14 cellular contexts compared by ENCODE assay signal in the genomic region with DNA sequence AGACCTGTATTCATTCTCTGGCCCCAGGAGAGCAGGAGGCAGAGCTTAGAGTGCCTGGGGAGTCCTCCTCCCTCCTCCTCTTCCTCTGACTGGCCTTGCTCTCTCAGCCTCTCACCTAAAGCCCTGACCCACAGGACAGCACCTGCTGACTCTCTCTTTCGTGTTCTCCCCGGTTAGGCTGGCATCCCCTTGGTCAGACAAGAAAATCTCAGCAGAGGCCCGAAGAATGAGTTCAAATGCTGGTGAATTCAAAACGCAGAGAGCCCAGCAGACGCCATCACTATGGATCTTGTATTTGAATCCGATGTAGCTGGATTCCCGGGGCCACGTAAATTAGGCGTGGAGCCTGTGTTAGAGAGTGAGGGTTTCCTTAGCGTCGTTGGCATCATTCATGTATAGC.
DNase-seq lines count a peak whose midpoint lies in the region; ATAC-seq and TF ChIP-seq lines count a peak whose summit lies in the region.
"Had no signal": no experiment of that assay in that cellular context is flagged by ENCODE, and none has a peak within 500 bp of the region (broad histone marks: within the 10 kb centered on the region; RNA-seq: fewer than 3 reads in every experiment).

No MANE protein-coding gene starts in this region.

- peak overlapping the region; percentile 57 for H4K91ac ChIP-seq in trophoblast cell (ENCODE audit: low read depth, low read length)

- DNase-seq in ACHN (peak; percentile 4), GM23338 (ENCODE audit: low spot score) (no peak), kidney tubule cell (ENCODE audit: low spot score) (peak; percentile 30), trophoblast cell (no peak), amniotic stem cell (lab: John Stamatoyannopoulos, UW) (no peak), posterior vena cava (ENCODE audit: low spot score) (no peak)
- DNase-seq: 8988T; Caco-2; CD8-positive, alpha-beta memory T cell; DND-41; GDM1; H7 had no signal

- no peak overlapping the region for H3K23ac ChIP-seq in trophoblast cell (ENCODE audit: low read length)

- H3K9me3 Mint-ChIP-seq in GM23338: no peaks in the 10 kb centered on the region; the same call in 2 of the 3 replicates
- H3K9me3 Mint-ChIP-seq: CD8-positive, alpha-beta memory T cell had no signal

- H4K8ac ChIP-seq in trophoblast cell (ENCODE audit: low read depth, low read length): no peak overlapping the region

- H3F3A ChIP-seq in GM23338 (replicated peaks; ENCODE audit: low read depth): no peaks in the 10 kb centered on the region

- no peak for TF ChIP-seq CTCF in GM23338 (conservative IDR thresholded peaks at IDR 0.05; ENCODE audit: low read depth in 2 of 2)

- H3K79me2 ChIP-seq in GM23338 (replicated peaks; ENCODE audit: insufficient read depth): no peaks in the 10 kb centered on the region
- H3K79me2 ChIP-seq in trophoblast cell (ENCODE audit: control insufficient read depth, insufficient read depth, low read length, poor library complexity): peaks cover 2% of the 10 kb centered on the region

- no peak overlapping the region for H3K4me3 Mint-ChIP-seq in GM23338
- H3K4me3 Mint-ChIP-seq: CD8-positive, alpha-beta memory T cell had no signal

- intact Hi-C loops in posterior vena cava (cut with DNase I): loop anchor here in 1 of 2 donors (5.0 kb wide), 1 partner anchor 47 kb away; no protein-coding TSS in a partner anchor

- no CpG with 5 or more reads among the region's 11 CpGs for WGBS in trophoblast cell (ENCODE audit: extremely low coverage, insufficient coverage, insufficient read length)

- no peaks in the 10 kb centered on the region for H3K4me1 ChIP-seq in GM23338 (ENCODE audit: insufficient read depth)
- H3K4me1 ChIP-seq in trophoblast cell (ENCODE audit: control insufficient read depth in 1 of 2, insufficient read depth in 2 of 2, low read length in 2 of 2): peaks cover 11 to 14% of the 10 kb centered on the region in 2 experiments

- H3K27ac ChIP-seq in GM23338 (ENCODE audit: low read depth): no peak overlapping the region
- no peak overlapping the region for H3K27ac ChIP-seq in trophoblast cell (ENCODE audit: low read depth, low read length)
- H3K27ac ChIP-seq: C4-2B had no signal

- peak overlapping the region; percentile 29 for H2AK5ac ChIP-seq in trophoblast cell (ENCODE audit: low read length)

- no peak overlapping the region for H4K12ac ChIP-seq in trophoblast cell (ENCODE audit: low read depth, low read length)

- ATAC-seq in GM23338 (no peak), HG03354 (IDR thresholded peaks at IDR 0.05; ENCODE audit: poor library complexity, severe bottlenecking, unreplicated experiment) (no peak)

- no peak overlapping the region for H3K9ac ChIP-seq in trophoblast cell (ENCODE audit: low read length)

- H3K4me1 Mint-ChIP-seq in GM23338: no peaks in the 10 kb centered on the region

- no peak overlapping the region for H3K4me3 ChIP-seq in GM23338
- H3K4me3 ChIP-seq in trophoblast cell (ENCODE audit: low read depth, low read length): no peak overlapping the region

- in situ Hi-C loops in ACHN (cut with HindIII; ENCODE audit: low pct_ligation_motif_present, low pct_unique_long_range_greater_than_20kb, low sequenced_read_pairs): no loop called here

- no peaks in the 10 kb centered on the region for H3K9me3 ChIP-seq in trophoblast cell (ENCODE audit: insufficient read depth, low read depth, low read length)
- H3K9me3 ChIP-seq: Caco-2 had no signal

- no peak overlapping the region for H3K27ac Mint-ChIP-seq in GM23338
- H3K27ac Mint-ChIP-seq: CD8-positive, alpha-beta memory T cell had no signal

- H3K27me3 ChIP-seq in GM23338 (ENCODE audit: insufficient read depth): no peaks in the 10 kb centered on the region
- no peaks in the 10 kb centered on the region for H3K27me3 ChIP-seq in trophoblast cell (ENCODE audit: insufficient read depth, low read length)

- peak overlapping the region; percentile 28; the same call in 1 of the 2 replicates for H2AFZ ChIP-seq in GM23338
- H2AFZ ChIP-seq in trophoblast cell (ENCODE audit: insufficient read depth, low read length, poor library complexity): no peak overlapping the region

- peaks cover 16% of the 10 kb centered on the region for H3K79me1 ChIP-seq in trophoblast cell (ENCODE audit: low read length)

- H3K4me2 ChIP-seq in GM23338 (no peak overlapping the region), trophoblast cell (ENCODE audit: low read length) (no peak overlapping the region)

- no peak overlapping the region for H3K18ac ChIP-seq in trophoblast cell (ENCODE audit: low read length)

- H3K36me3 ChIP-seq in GM23338 (ENCODE audit: insufficient read depth): no peaks in the 10 kb centered on the region
- H3K36me3 ChIP-seq in trophoblast cell (ENCODE audit: control insufficient read depth in 1 of 2, insufficient read depth in 2 of 2, low read length in 2 of 2): no peaks in the 10 kb centered on the region

- no peaks in the 10 kb centered on the region for H4K20me1 ChIP-seq in GM23338 (replicated peaks; ENCODE audit: insufficient read depth)

- no peak overlapping the region for H3K4ac ChIP-seq in trophoblast cell (ENCODE audit: low read depth, low read length)

- no peak overlapping the region for H3K14ac ChIP-seq in trophoblast cell (ENCODE audit: low read length)

- H2BK120ac ChIP-seq in trophoblast cell (ENCODE audit: insufficient read depth, low read length, poor library complexity): peak overlapping the region; percentile 7

- peak overlapping the region; percentile 26 for H2BK12ac ChIP-seq in trophoblast cell (ENCODE audit: low read length)

- no peaks in the 10 kb centered on the region for H3K9me2 ChIP-seq in GM23338 (ENCODE audit: insufficient read depth)

- H3K27me3 Mint-ChIP-seq in GM23338 (ENCODE audit: insufficient read depth, low read depth, poor library complexity): peaks cover 3% of the 10 kb centered on the region

- H2BK5ac ChIP-seq in trophoblast cell (ENCODE audit: low read depth, low read length, poor library complexity): no peak overlapping the region

- H3K36me3 Mint-ChIP-seq in GM23338 (ENCODE audit: low read depth): no peaks in the 10 kb centered on the region

TF ChIP-seq in GM23338, 12 proteins besides CTCF, POLR2A, EP300 and RAD21:
- TF ChIP-seq, protein P1, sequence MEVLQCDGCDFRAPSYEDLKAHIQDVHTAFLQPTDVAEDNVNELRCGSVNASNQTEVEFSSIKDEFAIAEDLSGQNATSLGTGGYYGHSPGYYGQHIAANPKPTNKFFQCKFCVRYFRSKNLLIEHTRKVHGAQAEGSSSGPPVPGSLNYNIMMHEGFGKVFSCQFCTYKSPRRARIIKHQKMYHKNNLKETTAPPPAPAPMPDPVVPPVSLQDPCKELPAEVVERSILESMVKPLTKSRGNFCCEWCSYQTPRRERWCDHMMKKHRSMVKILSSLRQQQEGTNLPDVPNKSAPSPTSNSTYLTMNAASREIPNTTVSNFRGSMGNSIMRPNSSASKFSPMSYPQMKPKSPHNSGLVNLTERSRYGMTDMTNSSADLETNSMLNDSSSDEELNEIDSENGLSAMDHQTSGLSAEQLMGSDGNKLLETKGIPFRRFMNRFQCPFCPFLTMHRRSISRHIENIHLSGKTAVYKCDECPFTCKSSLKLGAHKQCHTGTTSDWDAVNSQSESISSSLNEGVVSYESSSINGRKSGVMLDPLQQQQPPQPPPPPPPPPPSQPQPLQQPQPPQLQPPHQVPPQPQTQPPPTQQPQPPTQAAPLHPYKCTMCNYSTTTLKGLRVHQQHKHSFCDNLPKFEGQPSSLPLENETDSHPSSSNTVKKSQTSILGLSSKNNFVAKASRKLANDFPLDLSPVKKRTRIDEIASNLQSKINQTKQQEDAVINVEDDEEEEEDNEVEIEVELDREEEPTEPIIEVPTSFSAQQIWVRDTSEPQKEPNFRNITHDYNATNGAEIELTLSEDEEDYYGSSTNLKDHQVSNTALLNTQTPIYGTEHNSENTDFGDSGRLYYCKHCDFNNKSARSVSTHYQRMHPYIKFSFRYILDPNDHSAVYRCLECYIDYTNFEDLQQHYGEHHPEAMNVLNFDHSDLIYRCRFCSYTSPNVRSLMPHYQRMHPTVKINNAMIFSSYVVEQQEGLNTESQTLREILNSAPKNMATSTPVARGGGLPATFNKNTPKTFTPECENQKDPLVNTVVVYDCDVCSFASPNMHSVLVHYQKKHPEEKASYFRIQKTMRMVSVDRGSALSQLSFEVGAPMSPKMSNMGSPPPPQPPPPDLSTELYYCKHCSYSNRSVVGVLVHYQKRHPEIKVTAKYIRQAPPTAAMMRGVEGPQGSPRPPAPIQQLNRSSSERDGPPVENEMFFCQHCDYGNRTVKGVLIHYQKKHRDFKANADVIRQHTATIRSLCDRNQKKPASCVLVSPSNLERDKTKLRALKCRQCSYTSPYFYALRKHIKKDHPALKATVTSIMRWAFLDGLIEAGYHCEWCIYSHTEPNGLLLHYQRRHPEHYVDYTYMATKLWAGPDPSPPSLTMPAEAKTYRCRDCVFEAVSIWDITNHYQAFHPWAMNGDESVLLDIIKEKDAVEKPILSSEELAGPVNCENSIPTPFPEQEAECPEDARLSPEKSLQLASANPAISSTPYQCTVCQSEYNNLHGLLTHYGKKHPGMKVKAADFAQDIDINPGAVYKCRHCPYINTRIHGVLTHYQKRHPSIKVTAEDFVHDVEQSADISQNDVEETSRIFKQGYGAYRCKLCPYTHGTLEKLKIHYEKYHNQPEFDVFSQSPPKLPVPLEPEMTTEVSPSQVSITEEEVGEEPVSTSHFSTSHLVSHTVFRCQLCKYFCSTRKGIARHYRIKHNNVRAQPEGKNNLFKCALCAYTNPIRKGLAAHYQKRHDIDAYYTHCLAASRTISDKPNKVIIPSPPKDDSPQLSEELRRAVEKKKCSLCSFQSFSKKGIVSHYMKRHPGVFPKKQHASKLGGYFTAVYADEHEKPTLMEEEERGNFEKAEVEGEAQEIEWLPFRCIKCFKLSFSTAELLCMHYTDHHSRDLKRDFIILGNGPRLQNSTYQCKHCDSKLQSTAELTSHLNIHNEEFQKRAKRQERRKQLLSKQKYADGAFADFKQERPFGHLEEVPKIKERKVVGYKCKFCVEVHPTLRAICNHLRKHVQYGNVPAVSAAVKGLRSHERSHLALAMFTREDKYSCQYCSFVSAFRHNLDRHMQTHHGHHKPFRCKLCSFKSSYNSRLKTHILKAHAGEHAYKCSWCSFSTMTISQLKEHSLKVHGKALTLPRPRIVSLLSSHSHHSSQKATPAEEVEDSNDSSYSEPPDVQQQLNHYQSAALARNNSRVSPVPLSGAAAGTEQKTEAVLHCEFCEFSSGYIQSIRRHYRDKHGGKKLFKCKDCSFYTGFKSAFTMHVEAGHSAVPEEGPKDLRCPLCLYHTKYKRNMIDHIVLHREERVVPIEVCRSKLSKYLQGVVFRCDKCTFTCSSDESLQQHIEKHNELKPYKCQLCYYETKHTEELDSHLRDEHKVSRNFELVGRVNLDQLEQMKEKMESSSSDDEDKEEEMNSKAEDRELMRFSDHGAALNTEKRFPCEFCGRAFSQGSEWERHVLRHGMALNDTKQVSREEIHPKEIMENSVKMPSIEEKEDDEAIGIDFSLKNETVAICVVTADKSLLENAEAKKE (CRISPR knock-in tag; IDR thresholded peaks at IDR 0.05): no peak
- TF ChIP-seq NANOG (IDR thresholded peaks at IDR 0.05; ENCODE audit: borderline replicate concordance) (no peak), STAT1 (IDR thresholded peaks at IDR 0.05; ENCODE audit: unreplicated experiment) (no peak), CREB1 (CRISPR knock-in tag; IDR thresholded peaks at IDR 0.05; ENCODE audit: low read depth) (no peak), ZNF331 (CRISPR knock-in tag; IDR thresholded peaks at IDR 0.05; ENCODE audit: low read depth) (no peak)
TF ChIP-seq in GM23338: peak in this region for 0.

Comparison
In these comparisons a context has a peak if more than half of its experiments do, and no peak if none do; other contexts are left out.
1. DNase-seq: peak in ACHN (single experiment) and kidney tubule cell (single experiment); none in GM23338 (single experiment), trophoblast cell (0 of 2), amniotic stem cell (single experiment) and posterior vena cava (single experiment).